Comparison of ENCODE assay signal across 9 cellular contexts in genomic region chr1:17919525-17920439, GRCh38.
DNase-seq lines count a peak whose midpoint lies in the region; ATAC-seq and TF ChIP-seq lines count a peak whose summit lies in the region.
"Had no signal": no experiment of that assay in that cellular context is flagged by ENCODE, and none has a peak within 500 bp of the region (broad histone marks: within the 10 kb centered on the region; RNA-seq: fewer than 3 reads in every experiment).

No MANE protein-coding gene starts in this region.

- peak; percentile 35 for DNase-seq in activated naive CD4-positive, alpha-beta T cell treated with anti-CD3 and anti-CD28 coated beads, Interleukin-2, amount 10 ng/mL, durations not matched to agents 7 days and 5 days
- no peak for DNase-seq in activated naive CD4-positive, alpha-beta T cell treated with anti-CD3 and anti-CD28 coated beads, Interleukin-2, amount 50 U/mL, for 72 hours (ENCODE audit: low spot score in 2 of 2)
- DNase-seq in PC-9 (peak in 1 of 2 experiments; percentile 19), fibroblast of pulmonary artery (ENCODE audit: low read depth) (peak; percentile 68), testis (peak; percentile 52)
- DNase-seq in CD8-positive, alpha-beta memory T cell = no peak
- DNase-seq: activated naive CD8-positive, alpha-beta T cell treated with anti-CD3 and anti-CD28 coated beads, Interleukin-2, amount 10 ng/mL, durations not matched to agents 7 days and 5 days had no signal

- no peaks in the 10 kb centered on the region for H3K9me3 ChIP-seq in PC-9 (ENCODE audit: insufficient read depth, low read depth)
- no peaks in the 10 kb centered on the region for H3K9me3 ChIP-seq in testis
- H3K9me3 ChIP-seq in CD8-positive, alpha-beta memory T cell (ENCODE audit: low read length) = no peaks in the 10 kb centered on the region

- CTCF ChIA-PET in activated naive CD4-positive, alpha-beta T cell treated with anti-CD3 and anti-CD28 coated beads, Interleukin-2, amount 10 ng/mL, durations not matched to agents 7 days and 5 days (lab: Charles Lee) = no interaction called here
- CTCF ChIA-PET in PC-9 (lab: Charles Lee) = no interaction called here
- CTCF ChIA-PET in CD8-positive, alpha-beta memory T cell (lab: Charles Lee) = no interaction called here

- no peaks in the 10 kb centered on the region for H3K79me2 ChIP-seq in PC-9 (ENCODE audit: low read depth)

- H3K36me3 Mint-ChIP-seq in activated naive CD4-positive, alpha-beta T cell treated with anti-CD3 and anti-CD28 coated beads, Interleukin-2, amount 10 ng/mL, durations not matched to agents 7 days and 5 days = no peaks in the 10 kb centered on the region
- no peaks in the 10 kb centered on the region for H3K36me3 Mint-ChIP-seq in activated naive CD4-positive, alpha-beta T cell treated with anti-CD3 and anti-CD28 coated beads, Interleukin-2, amount 50 U/mL, for 72 hours
- H3K36me3 Mint-ChIP-seq in CD8-positive, alpha-beta memory T cell = no peaks in the 10 kb centered on the region
- H3K36me3 Mint-ChIP-seq: activated naive CD8-positive, alpha-beta T cell treated with anti-CD3 and anti-CD28 coated beads, Interleukin-2, amount 10 ng/mL, durations not matched to agents 7 days and 5 days had no signal

- WGBS in testis, 2 donors = 37 to 40% methylated on average over 10 of the region's 10 CpGs

- no peak overlapping the region for H2AFZ ChIP-seq in PC-9

- H3K9me3 Mint-ChIP-seq in activated naive CD4-positive, alpha-beta T cell treated with anti-CD3 and anti-CD28 coated beads, Interleukin-2, amount 10 ng/mL, durations not matched to agents 7 days and 5 days = no peaks in the 10 kb centered on the region
- no peaks in the 10 kb centered on the region for H3K9me3 Mint-ChIP-seq in activated naive CD4-positive, alpha-beta T cell treated with anti-CD3 and anti-CD28 coated beads, Interleukin-2, amount 50 U/mL, for 72 hours
- H3K9me3 Mint-ChIP-seq in CD8-positive, alpha-beta memory T cell = peaks cover 0 to 4% (median 3%) of the 10 kb centered on the region in 5 donors
- H3K9me3 Mint-ChIP-seq: activated naive CD8-positive, alpha-beta T cell treated with anti-CD3 and anti-CD28 coated beads, Interleukin-2, amount 10 ng/mL, durations not matched to agents 7 days and 5 days had no signal

- H3K4me2 ChIP-seq in PC-9 = no peak overlapping the region

- H3K9me2 ChIP-seq in PC-9 (ENCODE audit: insufficient read depth) = no peaks in the 10 kb centered on the region

- peaks cover 14% of the 10 kb centered on the region for H3K27me3 Mint-ChIP-seq in activated naive CD4-positive, alpha-beta T cell treated with anti-CD3 and anti-CD28 coated beads, Interleukin-2, amount 10 ng/mL, durations not matched to agents 7 days and 5 days
- H3K27me3 Mint-ChIP-seq in CD8-positive, alpha-beta memory T cell = peaks cover 8 to 30% of the 10 kb centered on the region in 2 donors

- H3F3A ChIP-seq in PC-9 (ENCODE audit: insufficient read depth, low read depth) = no peaks in the 10 kb centered on the region

- H3K27me3 ChIP-seq in PC-9 (ENCODE audit: insufficient read depth, low read depth) (peaks cover 15% of the 10 kb centered on the region), testis (no peaks in the 10 kb centered on the region)
- peaks cover 7% of the 10 kb centered on the region for H3K27me3 ChIP-seq in CD8-positive, alpha-beta memory T cell (ENCODE audit: insufficient read depth, low read length, poor library complexity, severe bottlenecking)

- H3K27ac Mint-ChIP-seq in activated naive CD4-positive, alpha-beta T cell treated with anti-CD3 and anti-CD28 coated beads, Interleukin-2, amount 10 ng/mL, durations not matched to agents 7 days and 5 days = no peak overlapping the region
- no peak overlapping the region for H3K27ac Mint-ChIP-seq in activated naive CD4-positive, alpha-beta T cell treated with anti-CD3 and anti-CD28 coated beads, Interleukin-2, amount 50 U/mL, for 72 hours
- no peak overlapping the region for H3K27ac Mint-ChIP-seq in CD8-positive, alpha-beta memory T cell
- H3K27ac Mint-ChIP-seq: activated naive CD8-positive, alpha-beta T cell treated with anti-CD3 and anti-CD28 coated beads, Interleukin-2, amount 10 ng/mL, durations not matched to agents 7 days and 5 days had no signal

- no peak for ATAC-seq in activated naive CD4-positive, alpha-beta T cell treated with anti-CD3 and anti-CD28 coated beads, Interleukin-2, amount 50 U/mL, for 72 hours
- ATAC-seq in HG03460 (IDR thresholded peaks at IDR 0.05; ENCODE audit: unreplicated experiment) (no peak), HG03378 (IDR thresholded peaks at IDR 0.05; ENCODE audit: unreplicated experiment) (no peak)

- no peak for TF ChIP-seq POLR2A in testis (IDR thresholded peaks at IDR 0.05)

- no peaks in the 10 kb centered on the region for H3K36me3 ChIP-seq in PC-9 (ENCODE audit: low read depth)
- H3K36me3 ChIP-seq in testis (ENCODE audit: low read depth, missing control alignments) = no peaks in the 10 kb centered on the region
- H3K36me3 ChIP-seq in CD8-positive, alpha-beta memory T cell (ENCODE audit: insufficient read depth, low read length) = no peaks in the 10 kb centered on the region

- POLR2A ChIA-PET in PC-9 (lab: Charles Lee; ENCODE audit: unreplicated experiment) = no interaction called here
- POLR2A ChIA-PET in CD8-positive, alpha-beta memory T cell (lab: Charles Lee) = no interaction called here

- H3K4me3 Mint-ChIP-seq in activated naive CD4-positive, alpha-beta T cell treated with anti-CD3 and anti-CD28 coated beads, Interleukin-2, amount 10 ng/mL, durations not matched to agents 7 days and 5 days = no peak overlapping the region
- H3K4me3 Mint-ChIP-seq in CD8-positive, alpha-beta memory T cell = no peak overlapping the region
- H3K4me3 Mint-ChIP-seq: activated naive CD8-positive, alpha-beta T cell treated with anti-CD3 and anti-CD28 coated beads, Interleukin-2, amount 10 ng/mL, durations not matched to agents 7 days and 5 days had no signal

- intact Hi-C loops in PC-9 (cut with micrococcal nuclease; ENCODE audit: unreplicated experiment) (loop anchor here (5.0 kb wide), 2 partner anchors 183 to 663 kb away; no protein-coding TSS in a partner anchor), testis (cut with DNase I; ENCODE audit: low total_unique reads) (no loop called here)

- BruUV-seq in PC-9 (replicated peaks; lab: Mats Ljungman, UMichigan) = no TSS peak

- H3K4me1 ChIP-seq in PC-9 (replicated peaks; ENCODE audit: insufficient read depth) (no peaks in the 10 kb centered on the region), testis (no peaks in the 10 kb centered on the region)
- no peaks in the 10 kb centered on the region for H3K4me1 ChIP-seq in CD8-positive, alpha-beta memory T cell (ENCODE audit: insufficient read depth, low read length)

- H3K27ac ChIP-seq in PC-9 (no peak overlapping the region), testis (no peak overlapping the region)
- no peak overlapping the region for H3K27ac ChIP-seq in CD8-positive, alpha-beta memory T cell (ENCODE audit: low read depth, low read length)

- peak; percentile 53 for TF ChIP-seq CTCF in PC-9 (conservative IDR thresholded peaks at IDR 0.05)
- no peak for TF ChIP-seq CTCF in fibroblast of pulmonary artery (IDR thresholded peaks at IDR 0.05; ENCODE audit: low read length, missing control alignments)
- TF ChIP-seq CTCF in testis (IDR thresholded peaks at IDR 0.05) = no peak

- H3K4me3 ChIP-seq in PC-9 (no peak overlapping the region), fibroblast of pulmonary artery (replicated peaks; ENCODE audit: low read depth, low read length) (no peak overlapping the region), testis (no peak overlapping the region)
- H3K4me3 ChIP-seq in CD8-positive, alpha-beta memory T cell (ENCODE audit: low read length) = no peak overlapping the region

- H4K20me1 ChIP-seq in PC-9 (ENCODE audit: insufficient read depth) = no peaks in the 10 kb centered on the region

- no peaks in the 10 kb centered on the region for H3K4me1 Mint-ChIP-seq in activated naive CD4-positive, alpha-beta T cell treated with anti-CD3 and anti-CD28 coated beads, Interleukin-2, amount 10 ng/mL, durations not matched to agents 7 days and 5 days
- H3K4me1 Mint-ChIP-seq in CD8-positive, alpha-beta memory T cell = no peaks in the 10 kb centered on the region
- H3K4me1 Mint-ChIP-seq: activated naive CD8-positive, alpha-beta T cell treated with anti-CD3 and anti-CD28 coated beads, Interleukin-2, amount 10 ng/mL, durations not matched to agents 7 days and 5 days had no signal

Comparison
In these comparisons a context has a peak if more than half of its experiments do, and no peak if none do; other contexts are left out.
1. DNase-seq: peak in activated naive CD4-positive, alpha-beta T cell treated with anti-CD3 and anti-CD28 coated beads, Interleukin-2, amount 10 ng/mL, durations not matched to agents 7 days and 5 days (single experiment), fibroblast of pulmonary artery (single experiment) and testis (single experiment); none in activated naive CD4-positive, alpha-beta T cell treated with anti-CD3 and anti-CD28 coated beads, Interleukin-2, amount 50 U/mL, for 72 hours (0 of 2) and CD8-positive, alpha-beta memory T cell (0 of 5).